8 cellular contexts compared by ENCODE assay signal in the genomic region with DNA sequence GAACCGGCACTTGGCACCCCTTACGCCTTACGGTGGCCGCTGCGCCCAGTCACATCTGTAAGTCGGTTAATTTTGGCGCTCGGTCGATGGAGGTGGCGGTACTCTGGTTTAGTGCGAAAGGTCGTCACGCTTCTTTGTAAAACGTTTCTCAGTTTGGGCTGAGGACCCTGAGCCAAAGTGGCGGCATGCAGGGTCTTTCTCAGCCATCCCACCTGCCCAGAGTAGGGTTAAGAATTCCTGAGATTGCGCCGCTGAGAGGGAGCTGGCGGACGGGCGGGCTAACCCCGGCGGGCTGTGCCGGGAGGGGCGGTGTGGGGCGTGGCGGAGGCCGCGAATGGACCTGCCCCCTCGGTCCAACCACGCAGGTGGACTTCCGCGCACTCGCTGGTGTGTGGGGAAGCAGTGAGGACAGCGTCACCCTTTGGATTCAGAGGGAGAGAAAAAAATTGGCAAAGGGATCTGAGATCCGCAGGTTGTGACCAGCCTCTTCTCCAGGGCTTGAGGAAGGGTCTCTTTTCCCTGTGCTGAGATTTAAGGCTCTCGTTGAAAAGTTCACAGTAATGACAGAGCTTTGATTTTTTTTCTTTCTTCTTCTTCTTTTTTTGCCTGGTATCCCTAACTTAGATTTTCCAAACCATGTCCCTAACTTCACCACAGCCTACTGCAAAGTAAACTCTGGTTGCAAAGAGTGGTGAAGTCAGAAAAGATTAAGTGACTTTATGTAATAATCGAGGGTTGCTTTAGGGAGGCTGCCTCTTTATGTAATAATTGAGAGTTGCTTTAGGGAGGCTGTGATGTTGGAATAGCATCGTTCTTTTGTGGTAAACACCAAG. TPM values are rescaled to one million over a fixed set of nuclear protein-coding genes. Genes with fewer than 3 reads are reported as not detected.
A peak's percentile ranks its signal among the peaks of the same experiment; 100 is the strongest.
DNase-seq lines count a peak whose midpoint lies in the region; ATAC-seq, FAIRE-seq and TF ChIP-seq lines count a peak whose summit lies in the region.

No MANE protein-coding gene starts in this region.

- peak; percentile 96 for DNase-seq in DMS53 (lab: John Stamatoyannopoulos, UW)
- peak; percentile 73 for DNase-seq in HTR-8/SVneo (ENCODE audit: insufficient read length, low spot score)
- DNase-seq in NK-92 (lab: John Stamatoyannopoulos, UW; ENCODE audit: unreplicated experiment) = peak; percentile 13
- peak; percentile 81 to 85 for DNase-seq in activated T-cell treated with anti-CD3 and anti-CD28 coated beads, Interleukin-2, amount 50 U/mL, for 72 hours
- peak; percentile 75 for DNase-seq in esophagus squamous epithelium (lab: John Stamatoyannopoulos, UW)
- peak; percentile 82 for DNase-seq in stimulated activated naive CD4-positive, alpha-beta T cell treated with Interleukin-2 at 50 U/mL for 16 hours (lab: John Stamatoyannopoulos, UW)

- peaks cover 43% of the 10 kb centered on the region for H3K4me1 Mint-ChIP-seq in activated T-cell treated with anti-CD3 and anti-CD28 coated beads, Interleukin-2, amount 50 U/mL, for 72 hours (ENCODE audit: low read depth)

- no peaks in the 10 kb centered on the region for H3K27me3 Mint-ChIP-seq in activated T-cell treated with anti-CD3 and anti-CD28 coated beads, Interleukin-2, amount 50 U/mL, for 72 hours (ENCODE audit: low read depth)

- H3K9me3 ChIP-seq in esophagus squamous epithelium = no peaks in the 10 kb centered on the region
- no peaks in the 10 kb centered on the region for H3K9me3 ChIP-seq in muscle layer of duodenum (ENCODE audit: control insufficient read depth in 1 of 2, low read length in 2 of 2)

- no peaks in the 10 kb centered on the region for H3K36me3 Mint-ChIP-seq in activated T-cell treated with anti-CD3 and anti-CD28 coated beads, Interleukin-2, amount 50 U/mL, for 72 hours (ENCODE audit: insufficient read depth in 2 of 2)

- H3K4me1 ChIP-seq in esophagus squamous epithelium = peaks cover 7 to 43% (median 15%) of the 10 kb centered on the region in 3 donors
- peaks cover 11 to 26% of the 10 kb centered on the region in 2 donors for H3K4me1 ChIP-seq in muscle layer of duodenum (ENCODE audit: control insufficient read depth in 1 of 2, insufficient read depth in 2 of 2, low read length in 2 of 2)

- H3K27ac Mint-ChIP-seq in activated T-cell treated with anti-CD3 and anti-CD28 coated beads, Interleukin-2, amount 50 U/mL, for 72 hours = peak overlapping the region; percentile 95

- intact Hi-C loops in esophagus squamous epithelium (cut with DNase I) = loop anchor here (5.0 to 10.0 kb wide), 3 partner anchors 166 to 328 kb away; partner anchors contain the start of genes PNN, SEC23A and TRAPPC6B

- peak in 3 of 4 donors; percentile 45 to 71 (median 60) for TF ChIP-seq POLR2A in esophagus squamous epithelium (IDR thresholded peaks at IDR 0.05)

- H3K27me3 ChIP-seq in esophagus squamous epithelium = no peaks in the 10 kb centered on the region
- H3K27me3 ChIP-seq in muscle layer of duodenum (ENCODE audit: low read depth, low read length) = no peaks in the 10 kb centered on the region

- H3K27ac ChIP-seq in esophagus squamous epithelium (peak overlapping the region; percentile 97 to 99 (median 98)), muscle layer of duodenum (ENCODE audit: low read length) (peak overlapping the region; percentile 80)

- ATAC-seq in GM21423 (IDR thresholded peaks at IDR 0.05; ENCODE audit: unreplicated experiment) = peak; percentile 66
- peak; percentile 63 to 68 for ATAC-seq in activated T-cell treated with anti-CD3 and anti-CD28 coated beads, Interleukin-2, amount 50 U/mL, for 72 hours (replicated peaks in 1 of 2)

- H3K36me3 ChIP-seq in esophagus squamous epithelium (no peaks in the 10 kb centered on the region), muscle layer of duodenum (ENCODE audit: control insufficient read depth in 1 of 2, insufficient read depth in 2 of 2, low read length in 2 of 2) (no peaks in the 10 kb centered on the region)

- H3K9me3 Mint-ChIP-seq in activated T-cell treated with anti-CD3 and anti-CD28 coated beads, Interleukin-2, amount 50 U/mL, for 72 hours = no peaks in the 10 kb centered on the region

- peak in 3 of 6 experiments; percentile 7 to 39 (median 30) for TF ChIP-seq CTCF in esophagus squamous epithelium (IDR thresholded peaks at IDR 0.05)

- peak; percentile 75 for FAIRE-seq in HTR-8/SVneo (lab: Jason Lieb, UNC)

- 0 to 2% methylated on average over 5 of the region's 38 CpGs for WGBS in esophagus squamous epithelium, 2 donors

- peak overlapping the region; percentile 72 to 99 (median 81) for H3K4me3 ChIP-seq in esophagus squamous epithelium
- H3K4me3 ChIP-seq in muscle layer of duodenum (ENCODE audit: low read depth in 1 of 2, low read length in 2 of 2) = peak overlapping the region; percentile 64 to 69

- H3K4me3 Mint-ChIP-seq in activated T-cell treated with anti-CD3 and anti-CD28 coated beads, Interleukin-2, amount 50 U/mL, for 72 hours = peak overlapping the region; percentile 93 to 98

RNA-seq across cellular contexts. Expression of gene FBXO33, which starts 0.6 kb away (rescaled TPM):
- total RNA-seq in activated T-cell treated with anti-CD3 and anti-CD28 coated beads, Interleukin-2, amount 50 U/mL, for 72 hours = 10 to 100 TPM; 13.3 to 16.7 TPM
- total RNA-seq in esophagus squamous epithelium = 10 to 100 TPM in 1 of 4 donors, 1 to 10 TPM in 3; 4.8 to 10.1 (median 9.0) TPM

Comparison
In these comparisons a context has a peak if more than half of its experiments do, and no peak if none do; other contexts are left out.
1. Peak in every context shown above with its lines: DNase-seq, ATAC-seq, H3K4me3 ChIP-seq and H3K27ac ChIP-seq.
2. DNase-seq: peak in every context shown above with its lines; median percentile 96 in DMS53; 83 in activated T-cell treated with anti-CD3 and anti-CD28 coated beads, Interleukin-2, amount 50 U/mL, for 72 hours; 82 in stimulated activated naive CD4-positive, alpha-beta T cell treated with Interleukin-2 at 50 U/mL for 16 hours; 75 in esophagus squamous epithelium; 73 in HTR-8/SVneo; 13 in NK-92.